Comparison of ENCODE assay signal across 7 cellular contexts in the genomic region with DNA sequence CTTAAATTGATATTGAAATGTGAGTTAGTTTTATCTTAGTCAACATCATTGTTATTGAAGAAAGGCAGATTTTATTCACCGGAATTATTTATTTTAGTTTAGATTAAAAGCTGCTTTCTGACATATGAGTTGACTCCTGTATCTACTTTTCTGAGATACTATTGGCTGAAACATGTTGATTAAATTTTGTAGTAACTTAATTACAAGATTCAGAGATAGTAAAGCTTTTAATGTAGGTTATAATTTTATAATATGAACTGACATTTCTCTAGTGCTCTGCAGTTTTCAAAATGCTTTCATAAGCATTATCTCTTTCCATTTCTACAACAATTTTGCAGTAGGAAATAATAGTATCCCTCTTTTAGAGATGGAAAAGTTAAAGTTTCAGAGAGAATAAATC.
"Had no signal": no experiment of that assay in that cellular context is flagged by ENCODE, and none has a peak within 500 bp of the region (broad histone marks: within the 10 kb centered on the region; RNA-seq: fewer than 3 reads in every experiment).

No MANE protein-coding gene starts in this region.

- H3K4me2 ChIP-seq: GM23338 had no signal

- H3K4me3 ChIP-seq: GM23338, K562 had no signal

- H2AFZ ChIP-seq: GM23338 had no signal

- ATAC-seq: GM23338, K562 had no signal

- DNase-seq: H9, HCEC 1CT, IMR-90 had no signal

- FAIRE-seq: H1, HTR-8/SVneo, K562 had no signal
